Comparison of ENCODE assay signal across 8 cellular contexts in genomic region chr13:54368387-54368786, GRCh38.
"Had no signal": no experiment of that assay in that cellular context is flagged by ENCODE, and none has a peak within 500 bp of the region (broad histone marks: within the 10 kb centered on the region; RNA-seq: fewer than 3 reads in every experiment).

No MANE protein-coding gene starts in this region.

- H3K36me3 ChIP-seq: HAP-1 had no signal

- H3K4me3 Mint-ChIP-seq: GM23338, HFFc6 had no signal

- H2AFZ ChIP-seq: GM23248, GM23338 had no signal

- H3K4me2 ChIP-seq: GM23338 had no signal

- DNase-seq: GM23248, GOT3, H7, HCEC 1CT, HFFc6 had no signal

- H3K4me3 ChIP-seq: GM23248, GM23338, HAP-1 had no signal

- H3K27ac Mint-ChIP-seq: GM23338, HFFc6 had no signal

- ATAC-seq: GM23338, HCT116 had no signal

- H3K9ac ChIP-seq: GM23248 had no signal

- H3K9me3 ChIP-seq: HAP-1 had no signal

- H3K27ac ChIP-seq: GM23248 had no signal
